ENCODE assay signal across 22 cellular contexts in the genomic region with DNA sequence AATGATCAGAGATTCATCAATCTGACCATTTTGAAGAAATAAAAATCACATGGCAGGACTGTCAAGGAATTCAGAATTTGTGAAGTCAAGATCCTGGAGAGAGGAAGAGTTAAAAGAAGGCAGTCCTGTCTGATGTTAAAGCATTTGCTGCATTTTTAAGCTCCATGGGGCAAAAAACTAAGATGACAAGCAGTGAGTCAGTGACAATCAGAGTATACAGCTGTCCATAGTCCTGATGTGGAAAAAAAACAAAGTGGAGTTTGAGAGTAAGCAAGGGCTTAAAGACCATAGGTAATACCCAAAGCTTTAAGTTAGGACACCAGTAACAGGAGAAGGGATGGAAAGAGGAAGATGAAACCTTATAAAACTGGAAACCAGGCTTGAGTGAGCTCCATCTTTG.
"Had no signal": no experiment of that assay in that cellular context is flagged by ENCODE, and none has a peak within 500 bp of the region (broad histone marks: within the 10 kb centered on the region; RNA-seq: fewer than 3 reads in every experiment).

No MANE protein-coding gene starts in this region.

- FAIRE-seq: endometrium, kidney, small intestine had no signal

- H3K4me1 ChIP-seq: esophagus muscularis mucosa, foreskin keratinocyte, neural progenitor cell, right atrium auricular region, sigmoid colon, stomach had no signal

- H3K4me3 Mint-ChIP-seq: natural killer cell treated with Interleukin-12 subunit alpha and Interleukin-12 subunit beta and Interleukin-15 and Interleukin-18, amount 100 ng/mL, for 72 hours; neural progenitor cell had no signal

- H3K36me3 ChIP-seq: esophagus muscularis mucosa, neural progenitor cell, ovary, right atrium auricular region, sigmoid colon, stomach had no signal

- DNase-seq: effector memory CD4-positive, alpha-beta T cell; foreskin keratinocyte; kidney; left colon; left ventricle myocardium superior; mesenchymal stem cell; midbrain; nucleus accumbens; ovary; sigmoid colon; small intestine; stimulated activated CD4-positive, alpha-beta T cell treated with anti-CD3 and anti-CD28 coated beads, Interleukin-12 subunit alpha, Interleukin-12 subunit beta, amount 100 ng/mL, for 4 hours; stimulated activated naive CD4-positive, alpha-beta T cell; stomach; substantia nigra; trophoblast cell had no signal

- ATAC-seq: foreskin keratinocyte; left colon; left ventricle myocardium superior; natural killer cell treated with Interleukin-12 subunit alpha and Interleukin-12 subunit beta and Interleukin-15 and Interleukin-18, amount 100 ng/mL, for 72 hours had no signal

- H3K27ac Mint-ChIP-seq: natural killer cell treated with Interleukin-12 subunit alpha and Interleukin-12 subunit beta and Interleukin-15 and Interleukin-18, amount 100 ng/mL, for 72 hours; neural progenitor cell had no signal

- H3K27ac ChIP-seq: esophagus muscularis mucosa, foreskin keratinocyte, neural progenitor cell, ovary, right atrium auricular region, sigmoid colon, stomach had no signal

- H3K4me1 Mint-ChIP-seq: neural progenitor cell had no signal

- H3K4me3 ChIP-seq: esophagus muscularis mucosa, lung, neural progenitor cell, ovary, right atrium auricular region, sigmoid colon, stomach had no signal

- H3K36me3 Mint-ChIP-seq: natural killer cell treated with Interleukin-12 subunit alpha and Interleukin-12 subunit beta and Interleukin-15 and Interleukin-18, amount 100 ng/mL, for 72 hours; neural progenitor cell had no signal

- H3K27me3 Mint-ChIP-seq: natural killer cell treated with Interleukin-12 subunit alpha and Interleukin-12 subunit beta and Interleukin-15 and Interleukin-18, amount 100 ng/mL, for 72 hours had no signal

- H3K4me2 ChIP-seq: neural progenitor cell had no signal

- H3K9me3 ChIP-seq: esophagus muscularis mucosa, ovary, right atrium auricular region, sigmoid colon, stomach had no signal

- H3K27me3 ChIP-seq: esophagus muscularis mucosa, foreskin keratinocyte, neural progenitor cell, ovary, right atrium auricular region, sigmoid colon, stomach had no signal
